In the genomic region with DNA sequence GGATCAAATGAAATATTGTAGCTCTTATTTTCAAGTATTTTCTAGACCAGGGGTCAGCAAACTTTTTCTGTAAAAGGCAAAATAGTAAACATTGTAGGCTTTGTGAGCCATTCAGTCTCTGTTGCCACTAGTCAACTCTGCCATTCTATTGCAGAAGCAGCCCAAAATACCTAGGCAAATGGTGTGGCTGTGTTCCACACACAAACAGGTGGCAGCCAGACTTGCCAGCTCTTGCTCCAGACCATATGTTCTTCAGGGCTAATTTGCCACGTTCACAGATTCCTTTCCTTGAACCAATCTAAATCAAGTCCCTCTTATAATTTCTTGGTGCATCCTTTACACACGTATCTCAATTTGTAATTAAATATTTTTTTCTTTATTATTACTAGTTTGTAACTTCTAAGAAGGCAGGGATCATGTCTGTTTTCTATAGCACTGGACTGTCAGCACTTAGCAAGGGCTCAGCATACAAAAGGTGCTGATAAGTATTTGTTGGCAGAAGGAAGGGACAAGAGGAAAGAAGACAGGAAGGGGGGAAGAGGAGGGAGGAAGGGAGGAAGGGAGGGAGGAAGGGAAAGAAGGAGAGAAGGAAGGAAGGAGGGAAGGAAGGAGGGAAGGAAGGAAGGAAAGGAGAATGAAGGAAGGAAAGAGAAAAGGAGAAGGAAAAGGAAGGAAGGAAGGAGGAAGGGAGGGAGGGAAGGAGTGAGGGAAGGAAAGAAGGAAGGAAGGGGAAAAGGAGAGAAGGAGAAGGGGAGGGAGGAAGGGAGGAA, we compare ENCODE assay signal across 9 cellular contexts.
A peak's percentile ranks its signal among the peaks of the same experiment; 100 is the strongest.
DNase-seq lines count a peak whose midpoint lies in the region; ATAC-seq and TF ChIP-seq lines count a peak whose summit lies in the region.
"Had no signal": no experiment of that assay in that cellular context is flagged by ENCODE, and none has a peak within 500 bp of the region (broad histone marks: within the 10 kb centered on the region; RNA-seq: fewer than 3 reads in every experiment).

No MANE protein-coding gene starts in this region.

- H3K27me3 ChIP-seq in ascending aorta (no peaks in the 10 kb centered on the region), left lung (no peaks in the 10 kb centered on the region)

- intact Hi-C loops in ascending aorta (cut with DNase I) (no loop called here), left lung (cut with DNase I) (no loop called here)

- DNase-seq in ascending aorta (ENCODE audit: low spot score in 2 of 2) (no peak), hepatic stellate cell (ENCODE audit: low spot score) (no peak), left lung (no peak), HuH-7.5 (ENCODE audit: low spot score) (no peak), RWPE1 (ENCODE audit: low spot score) (no peak)
- DNase-seq: activated naive CD4-positive, alpha-beta T cell treated with anti-CD3 and anti-CD28 coated beads, Interleukin-2, amount 10 ng/mL, durations not matched to agents 7 days and 5 days had no signal

- H3K4me3 ChIP-seq in ascending aorta, result no peak overlapping the region
- H3K4me3 ChIP-seq in left lung, result no peak overlapping the region

- CTCF ChIA-PET in RWPE1 (lab: Yijun Ruan, JAX), result interaction anchor here (0.6 kb wide), 1 partner anchor 122 kb away, joined by 4 read pairs; no protein-coding TSS in a partner anchor

- ATAC-seq in GM19372 (IDR thresholded peaks at IDR 0.05; ENCODE audit: low read depth, unreplicated experiment) (peak; percentile 58), HG03066 (IDR thresholded peaks at IDR 0.05; ENCODE audit: low read depth, unreplicated experiment) (peak; percentile 61), left lung (no peak)

- H3K27ac ChIP-seq in C4-2B (peak overlapping the region; percentile 44; the same call in 1 of the 2 replicates), ascending aorta (peak overlapping the region; percentile 21 to 29), left lung (peak overlapping the region in 1 of 2 donors; percentile 9), RWPE1 (no peak overlapping the region)

- H3K4me1 ChIP-seq in ascending aorta (peaks cover 0 to 10% of the 10 kb centered on the region in 2 donors), left lung (peaks cover 0 to 33% of the 10 kb centered on the region in 2 donors)

- H3K9me3 ChIP-seq in ascending aorta (no peaks in the 10 kb centered on the region), left lung (no peaks in the 10 kb centered on the region)

- no peaks in the 10 kb centered on the region for H3K36me3 ChIP-seq in ascending aorta
- H3K36me3 ChIP-seq in left lung, result no peaks in the 10 kb centered on the region

- TF ChIP-seq CTCF in C4-2B (conservative IDR thresholded peaks at IDR 0.05), result no peak
- TF ChIP-seq CTCF in ascending aorta (IDR thresholded peaks at IDR 0.05), result no peak
- TF ChIP-seq CTCF in left lung (IDR thresholded peaks at IDR 0.05), result no peak
- no peak for TF ChIP-seq CTCF in RWPE1 (conservative IDR thresholded peaks at IDR 0.05; ENCODE audit: low read depth)

- POLR2A ChIA-PET in RWPE1 (lab: Yijun Ruan, JAX; ENCODE audit: low non-redundant PET), result no interaction called here
